Comparison of ENCODE assay signal across 8 cellular contexts in genomic region chr4:37889849-37890500, GRCh38. TPM values are rescaled to one million over a fixed set of nuclear protein-coding genes. Genes with fewer than 3 reads are reported as not detected.
DNase-seq lines count a peak whose midpoint lies in the region; ATAC-seq and TF ChIP-seq lines count a peak whose summit lies in the region.

No MANE protein-coding gene starts in this region.

- peaks cover 10% of the 10 kb centered on the region for H3K4me1 Mint-ChIP-seq in mesothelial cell of epicardium
- H3K4me1 Mint-ChIP-seq in type B pancreatic cell (ENCODE audit: unreplicated experiment): no peaks in the 10 kb centered on the region

- no peak overlapping the region for H3K9ac ChIP-seq in KMS-11

- TF ChIP-seq CTCF in KMS-11 (conservative IDR thresholded peaks at IDR 0.05; ENCODE audit: low read depth, low read length) (no peak), mesothelial cell of epicardium (IDR thresholded peaks at IDR 0.05; ENCODE audit: unreplicated experiment) (no peak), type B pancreatic cell (conservative IDR thresholded peaks at IDR 0.05) (no peak)

- H3K4me1 ChIP-seq in ACC112 (ENCODE audit: control insufficient read depth, insufficient read depth, low read length, unreplicated experiment) (no peaks in the 10 kb centered on the region), KMS-11 (ENCODE audit: low read depth, poor library complexity, severe bottlenecking) (peaks cover 15% of the 10 kb centered on the region)

- H3K27me3 ChIP-seq in ACC112 (ENCODE audit: insufficient read depth, low read length) (peaks cover 12% of the 10 kb centered on the region), KMS-11 (ENCODE audit: insufficient read depth, low read depth) (no peaks in the 10 kb centered on the region)

- H3K36me3 ChIP-seq in ACC112 (ENCODE audit: insufficient read depth, low read length) (no peaks in the 10 kb centered on the region), KMS-11 (ENCODE audit: insufficient read depth) (no peaks in the 10 kb centered on the region)

- peak overlapping the region; percentile 33; the same call in 1 of the 2 replicates for H3K4me2 ChIP-seq in KMS-11

- no peak for ATAC-seq in GM19035 (IDR thresholded peaks at IDR 0.05; ENCODE audit: unreplicated experiment)

- H4K20me1 ChIP-seq in KMS-11 (ENCODE audit: insufficient read depth): no peaks in the 10 kb centered on the region

- H3K27me3 Mint-ChIP-seq in mesothelial cell of epicardium (ENCODE audit: low read depth): peaks cover 75% of the 10 kb centered on the region
- peaks cover 71% of the 10 kb centered on the region for H3K27me3 Mint-ChIP-seq in type B pancreatic cell

- DNase-seq in dermis blood vessel endothelial cell (peak; percentile 10), mesothelial cell of epicardium (ENCODE audit: low spot score in 2 of 2, unreplicated experiment in 2 of 2) (no peak), type B pancreatic cell (ENCODE audit: extremely low spot score, unreplicated experiment) (no peak), NCI-H2029 treated with DMSO at 0.1 percent for 48 hours (lab: John Stamatoyannopoulos, UW) (no peak), NCI-H2107 (lab: John Stamatoyannopoulos, UW) (no peak)

- H3K4me3 Mint-ChIP-seq in mesothelial cell of epicardium (peak overlapping the region; percentile 66), type B pancreatic cell (peak overlapping the region; percentile 85)

- H3K79me2 ChIP-seq in ACC112 (ENCODE audit: control insufficient read depth, insufficient read depth, low read length, unreplicated experiment) (no peaks in the 10 kb centered on the region), KMS-11 (ENCODE audit: insufficient read depth, low read depth) (no peaks in the 10 kb centered on the region)

- H3K27ac Mint-ChIP-seq in mesothelial cell of epicardium (no peak overlapping the region), type B pancreatic cell (peak overlapping the region; percentile 31)

- no peaks in the 10 kb centered on the region for H3K36me3 Mint-ChIP-seq in mesothelial cell of epicardium
- H3K36me3 Mint-ChIP-seq in type B pancreatic cell: no peaks in the 10 kb centered on the region

- H2AFZ ChIP-seq in ACC112 (ENCODE audit: low read length, unreplicated experiment) (peak overlapping the region; percentile 88), KMS-11 (ENCODE audit: low read depth) (peak overlapping the region; percentile 47; the same call in 1 of the 2 replicates)

- H3K9me3 Mint-ChIP-seq in mesothelial cell of epicardium (no peaks in the 10 kb centered on the region), type B pancreatic cell (no peaks in the 10 kb centered on the region)

- H3K27ac ChIP-seq in ACC112 (ENCODE audit: low read depth, low read length) (no peak overlapping the region), KMS-11 (no peak overlapping the region)

- peak overlapping the region; percentile 78 for H3K4me3 ChIP-seq in ACC112 (ENCODE audit: low read depth, low read length)
- no peak overlapping the region for H3K4me3 ChIP-seq in KMS-11 (IDR thresholded peaks at IDR 0.05; ENCODE audit: insufficient read depth, low read depth, low read length)

RNA-seq across cellular contexts. Expression of gene TBC1D1, which starts 0.9 kb away (rescaled TPM):
- total RNA-seq in dermis blood vessel endothelial cell (131 and 159 TPM in 2 replicates), mesothelial cell of epicardium (78.9 to 89.2 TPM (median 83.9 TPM) in 3 replicates), type B pancreatic cell (ENCODE audit: low replicate concordance) (85.3 and 110 TPM in 2 replicates)
